ENCODE assay signal across 8 cellular contexts in the genomic region with DNA sequence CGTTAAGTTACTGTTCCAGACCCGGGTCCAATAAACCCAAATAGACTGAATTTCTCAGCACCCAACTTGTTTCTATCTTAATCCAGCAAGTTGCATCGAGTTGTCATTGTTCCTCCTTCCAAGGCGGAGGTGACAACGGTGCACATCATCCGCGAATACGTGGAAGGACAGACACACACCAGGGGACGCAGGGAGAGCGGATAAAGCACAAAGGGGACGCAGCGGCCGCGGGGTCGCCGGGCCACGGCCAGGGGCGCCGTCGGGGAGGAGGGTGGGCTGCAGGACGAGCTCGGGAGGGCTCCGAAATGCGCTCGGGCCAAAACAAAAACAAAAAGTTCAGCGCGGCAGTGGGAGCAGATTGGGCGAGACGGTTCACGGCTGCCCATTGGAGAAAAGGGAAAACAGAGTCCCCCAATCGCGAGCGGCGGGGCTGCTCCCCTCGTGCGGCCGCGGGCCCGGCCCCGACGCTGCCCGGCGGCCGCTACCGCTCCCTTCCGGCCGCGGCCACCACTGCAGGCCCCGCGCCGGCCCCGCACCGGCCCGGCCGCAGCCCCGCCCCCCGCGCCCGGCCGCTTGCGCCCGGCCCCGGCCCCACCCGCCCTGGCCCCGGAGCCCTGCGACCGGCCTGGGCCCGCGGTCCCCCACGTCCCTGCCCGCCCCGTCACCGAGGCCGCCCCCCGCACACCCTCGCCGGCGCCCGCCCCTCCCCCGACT. TPM values are rescaled to one million over a fixed set of nuclear protein-coding genes. Genes with fewer than 3 reads are reported as not detected.
DNase-seq lines count a peak whose midpoint lies in the region; ATAC-seq lines count a peak whose summit lies in the region.

No MANE protein-coding gene starts in this region.

- peak; percentile 71 for DNase-seq in NOMO-1 treated with dmso at 0.1 percent for 144 hours (lab: John Stamatoyannopoulos, UW; ENCODE audit: unreplicated experiment)
- peak; percentile 73 for DNase-seq in activated T-cell treated with anti-CD3 and anti-CD28 coated beads, Interleukin-2, amount 50 U/mL, for 24 hours

- peak overlapping the region; percentile 83 for H3K4me3 ChIP-seq in ACC112 (ENCODE audit: low read depth, low read length)
- peak overlapping the region; percentile 84 to 86 for H3K4me3 ChIP-seq in esophagus (ENCODE audit: low read depth in 1 of 2, low read length in 2 of 2)
- peak overlapping the region; percentile 79 to 98 for H3K4me3 ChIP-seq in muscle layer of duodenum (ENCODE audit: low read depth in 1 of 2, low read length in 2 of 2)

- H3K4me1 Mint-ChIP-seq in activated T-cell treated with anti-CD3 and anti-CD28 coated beads, Interleukin-2, amount 50 U/mL, for 24 hours (ENCODE audit: low read depth) = peaks cover 49% of the 10 kb centered on the region
- H3K4me1 Mint-ChIP-seq in stimulated activated naive CD8-positive, alpha-beta T cell treated with anti-CD3 and anti-CD28 coated beads, Interleukin-15, Interleukin-2, amounts not matched to agents 100 ng/mL and 50 ng/mL, for 24 hours (ENCODE audit: low read depth) = peaks cover 52% of the 10 kb centered on the region

- peaks cover 14% of the 10 kb centered on the region for H3K27me3 Mint-ChIP-seq in activated T-cell treated with anti-CD3 and anti-CD28 coated beads, Interleukin-2, amount 50 U/mL, for 24 hours
- peaks cover 14% of the 10 kb centered on the region for H3K27me3 Mint-ChIP-seq in stimulated activated naive CD8-positive, alpha-beta T cell treated with anti-CD3 and anti-CD28 coated beads, Interleukin-15, Interleukin-2, amounts not matched to agents 100 ng/mL and 50 ng/mL, for 24 hours

- H3K27me3 ChIP-seq in ACC112 (ENCODE audit: insufficient read depth, low read length) (peaks cover 20% of the 10 kb centered on the region), esophagus (ENCODE audit: control insufficient read depth in 1 of 2, insufficient read depth in 2 of 2, low read length in 2 of 2) (no peaks in the 10 kb centered on the region), muscle layer of duodenum (ENCODE audit: low read depth, low read length) (no peaks in the 10 kb centered on the region)

- peak overlapping the region; percentile 97 for H2AFZ ChIP-seq in ACC112 (ENCODE audit: low read length, unreplicated experiment)

- H3K36me3 Mint-ChIP-seq in activated T-cell treated with anti-CD3 and anti-CD28 coated beads, Interleukin-2, amount 50 U/mL, for 24 hours (ENCODE audit: low read depth) = peaks cover 2% of the 10 kb centered on the region
- H3K36me3 Mint-ChIP-seq in stimulated activated naive CD8-positive, alpha-beta T cell treated with anti-CD3 and anti-CD28 coated beads, Interleukin-15, Interleukin-2, amounts not matched to agents 100 ng/mL and 50 ng/mL, for 24 hours (ENCODE audit: low read depth) = no peaks in the 10 kb centered on the region

- peak overlapping the region; percentile 91 for H3K27ac Mint-ChIP-seq in activated T-cell treated with anti-CD3 and anti-CD28 coated beads, Interleukin-2, amount 50 U/mL, for 24 hours
- H3K27ac Mint-ChIP-seq in stimulated activated naive CD8-positive, alpha-beta T cell treated with anti-CD3 and anti-CD28 coated beads, Interleukin-15, Interleukin-2, amounts not matched to agents 100 ng/mL and 50 ng/mL, for 24 hours = peak overlapping the region; percentile 85

- peak; percentile 49 for ATAC-seq in GM18498 (IDR thresholded peaks at IDR 0.05; ENCODE audit: unreplicated experiment)
- ATAC-seq in HG03280 (IDR thresholded peaks at IDR 0.05; ENCODE audit: unreplicated experiment) = peak; percentile 53

- H3K4me3 Mint-ChIP-seq in activated T-cell treated with anti-CD3 and anti-CD28 coated beads, Interleukin-2, amount 50 U/mL, for 24 hours = peak overlapping the region; percentile 84
- H3K4me3 Mint-ChIP-seq in stimulated activated naive CD8-positive, alpha-beta T cell treated with anti-CD3 and anti-CD28 coated beads, Interleukin-15, Interleukin-2, amounts not matched to agents 100 ng/mL and 50 ng/mL, for 24 hours = peak overlapping the region; percentile 85

- no peaks in the 10 kb centered on the region for H3K9me3 Mint-ChIP-seq in activated T-cell treated with anti-CD3 and anti-CD28 coated beads, Interleukin-2, amount 50 U/mL, for 24 hours
- H3K9me3 Mint-ChIP-seq in stimulated activated naive CD8-positive, alpha-beta T cell treated with anti-CD3 and anti-CD28 coated beads, Interleukin-15, Interleukin-2, amounts not matched to agents 100 ng/mL and 50 ng/mL, for 24 hours = no peaks in the 10 kb centered on the region

- peaks cover 37% of the 10 kb centered on the region for H3K79me2 ChIP-seq in ACC112 (ENCODE audit: control insufficient read depth, insufficient read depth, low read length, unreplicated experiment)

- H3K4me1 ChIP-seq in ACC112 (ENCODE audit: control insufficient read depth, insufficient read depth, low read length, unreplicated experiment) (peaks cover 10% of the 10 kb centered on the region), esophagus (ENCODE audit: control insufficient read depth in 2 of 2, insufficient read depth in 2 of 2, low read length in 1 of 2) (peaks cover 13 to 22% of the 10 kb centered on the region in 2 donors), muscle layer of duodenum (ENCODE audit: control insufficient read depth in 1 of 2, insufficient read depth in 2 of 2, low read length in 2 of 2) (peaks cover 22 to 40% of the 10 kb centered on the region in 2 donors)

- WGBS in esophagus, 2 donors = 1 to 2% methylated on average over 36 to 80 of the region's 80 CpGs

- no peaks in the 10 kb centered on the region for H3K9me3 ChIP-seq in esophagus (ENCODE audit: control insufficient read depth in 2 of 2, insufficient read depth in 1 of 2, low read depth in 1 of 2, low read length in 1 of 2)
- no peaks in the 10 kb centered on the region for H3K9me3 ChIP-seq in muscle layer of duodenum (ENCODE audit: control insufficient read depth in 1 of 2, low read length in 2 of 2)

- H3K27ac ChIP-seq in ACC112 (ENCODE audit: low read depth, low read length) (peak overlapping the region; percentile 93), esophagus (ENCODE audit: low read depth in 2 of 2, low read length in 1 of 2) (peak overlapping the region; percentile 98 to 99), muscle layer of duodenum (ENCODE audit: low read length) (peak overlapping the region; percentile 73)

- no peaks in the 10 kb centered on the region for H3K36me3 ChIP-seq in ACC112 (ENCODE audit: insufficient read depth, low read length)
- H3K36me3 ChIP-seq in esophagus (ENCODE audit: control insufficient read depth in 2 of 2, insufficient read depth in 2 of 2, low read length in 1 of 2) = no peaks in the 10 kb centered on the region
- H3K36me3 ChIP-seq in muscle layer of duodenum (ENCODE audit: control insufficient read depth in 1 of 2, insufficient read depth in 2 of 2, low read length in 2 of 2) = no peaks in the 10 kb centered on the region

RNA-seq across cellular contexts. Expression of a gene that starts 0.5 kb away (rescaled TPM):
- polyA plus RNA-seq in esophagus = 10 to 100 TPM; 12.7 to 16.8 TPM

RNA-seq across cellular contexts. Expression of a gene that starts 59.2 kb away (rescaled TPM):
- 10 to 100 TPM in 1 of 2 donors, 1 to 10 TPM in 1; 8.9 to 13.4 TPM for polyA plus RNA-seq in esophagus

Comparison
In these comparisons a context has a peak if more than half of its experiments do, and no peak if none do; other contexts are left out.
1. Peak in every context shown above with its lines: DNase-seq, ATAC-seq, H3K4me3 ChIP-seq and H3K27ac ChIP-seq.